In genomic region chr17:58079300-58080033, GRCh38 we compare ENCODE assay signal across 26 cellular contexts. TPM values are rescaled to one million over a fixed set of nuclear protein-coding genes. Genes with fewer than 3 reads are reported as not detected.
DNase-seq lines count a peak whose midpoint lies in the region; ATAC-seq, FAIRE-seq and TF ChIP-seq lines count a peak whose summit lies in the region.
"Had no signal": no experiment of that assay in that cellular context is flagged by ENCODE, and none has a peak within 500 bp of the region (broad histone marks: within the 10 kb centered on the region; RNA-seq: fewer than 3 reads in every experiment).

No MANE protein-coding gene starts in this region.

- peaks cover 5% of the 10 kb centered on the region for H4K20me1 ChIP-seq in K562 (replicated peaks; ENCODE audit: control insufficient read depth, insufficient read depth, low read length)

- no peaks in the 10 kb centered on the region for H3K27me3 ChIP-seq in K562 (ENCODE audit: control insufficient read depth in 2 of 2, insufficient read depth in 2 of 2, low read length in 2 of 2)
- H3K27me3 ChIP-seq in naive thymus-derived CD4-positive, alpha-beta T cell (ENCODE audit: control insufficient read depth in 2 of 2, insufficient read depth in 2 of 2, low read length in 2 of 2): no peaks in the 10 kb centered on the region
- H3K27me3 ChIP-seq: BLaER1 treated with 17β-estradiol and CSF1 and Interleukin-3, amounts not matched to agents 10 nM and 100 nM; SJCRH30 had no signal

- H3K9me1 ChIP-seq in K562 (ENCODE audit: control insufficient read depth, insufficient read depth, low read length): peaks cover 4% of the 10 kb centered on the region

- peak overlapping the region; percentile 26; the same call in 1 of the 2 replicates for H3K4me2 ChIP-seq in K562 (ENCODE audit: insufficient read depth, low read length)
- H3K4me2 ChIP-seq: A549; BLaER1 treated with 17β-estradiol and CSF1 and Interleukin-3, amounts not matched to agents 10 nM and 100 nM had no signal

- H3K36me3 ChIP-seq in K562 (ENCODE audit: control insufficient read depth, insufficient read depth, low read length): 0 out of 3 replicates have a peak, but pooled peaks cover under 1% of the 10 kb centered on the region
- H3K36me3 ChIP-seq in naive thymus-derived CD4-positive, alpha-beta T cell (ENCODE audit: control insufficient read depth in 2 of 3, insufficient read depth in 3 of 3, low read length in 3 of 3): peaks cover 0 to 7% (median 0%) of the 10 kb centered on the region in 3 experiments
- H3K36me3 ChIP-seq: BLaER1 treated with 17β-estradiol and CSF1 and Interleukin-3, amounts not matched to agents 10 nM and 100 nM; SJCRH30 had no signal

- no peak overlapping the region for H3K27ac ChIP-seq in K562 (ENCODE audit: extremely low read depth, low read depth, low read length)
- H3K27ac ChIP-seq in naive thymus-derived CD4-positive, alpha-beta T cell (ENCODE audit: low read depth, low read length): no peak overlapping the region
- H3K27ac ChIP-seq: A549; BLaER1 treated with 17β-estradiol and CSF1 and Interleukin-3, amounts not matched to agents 10 nM and 100 nM; GM23248; SJCRH30 had no signal

- no peak overlapping the region for H3K4me3 ChIP-seq in K562
- no peak overlapping the region for H3K4me3 ChIP-seq in naive thymus-derived CD4-positive, alpha-beta T cell (ENCODE audit: low read length)
- H3K4me3 ChIP-seq: A549; BLaER1 treated with 17β-estradiol and CSF1 and Interleukin-3, amounts not matched to agents 10 nM and 100 nM; GM23248; SJCRH30 had no signal

- in situ Hi-C loops in K562 (cut with MboI): no loop called here

- H3K9me3 ChIP-seq in K562 (replicated peaks; ENCODE audit: control insufficient read depth, insufficient read depth, low read depth, low read length): no peaks in the 10 kb centered on the region
- H3K9me3 ChIP-seq in naive thymus-derived CD4-positive, alpha-beta T cell (ENCODE audit: control insufficient read depth in 2 of 3, low read length in 3 of 3): no peaks in the 10 kb centered on the region
- H3K9me3 ChIP-seq: A549; BLaER1 treated with 17β-estradiol and CSF1 and Interleukin-3, amounts not matched to agents 10 nM and 100 nM; SJCRH30 had no signal

- no peak for TF ChIP-seq EP300 in K562 (IDR thresholded peaks at IDR 0.05; ENCODE audit: low read length)

- H3K4me1 Mint-ChIP-seq in progenitor cell of endocrine pancreas (ENCODE audit: low read depth): peaks cover 15% of the 10 kb centered on the region
- H3K4me1 Mint-ChIP-seq in naive thymus-derived CD4-positive, alpha-beta T cell: peaks cover 0 to 7% (median 0%) of the 10 kb centered on the region in 7 donors

- TF ChIP-seq POLR2A in K562 (conservative IDR thresholded peaks at IDR 0.05): no peak

- H3K36me3 Mint-ChIP-seq in progenitor cell of endocrine pancreas (ENCODE audit: insufficient read depth): no peaks in the 10 kb centered on the region
- H3K36me3 Mint-ChIP-seq in naive thymus-derived CD4-positive, alpha-beta T cell: no peaks in the 10 kb centered on the region
- H3K36me3 Mint-ChIP-seq: IgD-negative memory B cell had no signal

- peaks cover 6% of the 10 kb centered on the region for H3K27me3 Mint-ChIP-seq in progenitor cell of endocrine pancreas
- peaks cover 0 to 57% (median 0%) of the 10 kb centered on the region in 5 donors for H3K27me3 Mint-ChIP-seq in naive thymus-derived CD4-positive, alpha-beta T cell

- H3K79me2 ChIP-seq in K562 (ENCODE audit: control insufficient read depth, insufficient read depth, low read length): peaks cover 12% of the 10 kb centered on the region

- no peak for TF ChIP-seq RAD21 in K562 (CRISPR knock-in tag; conservative IDR thresholded peaks at IDR 0.05 in 1 of 2, IDR thresholded peaks at IDR 0.05 in 1 of 2)

- FAIRE-seq in HTR-8/SVneo (lab: Jason Lieb, UNC): peak; percentile 81
- peak; percentile 19 for FAIRE-seq in K562 (lab: Jason Lieb, UNC)
- FAIRE-seq: A549 had no signal

- no peaks in the 10 kb centered on the region for H3K9me3 Mint-ChIP-seq in progenitor cell of endocrine pancreas (ENCODE audit: low read depth)
- H3K9me3 Mint-ChIP-seq in naive thymus-derived CD4-positive, alpha-beta T cell: no peaks in the 10 kb centered on the region
- H3K9me3 Mint-ChIP-seq: CD4-positive, alpha-beta memory T cell; IgD-negative memory B cell had no signal

- H3K4me3 Mint-ChIP-seq in progenitor cell of endocrine pancreas (ENCODE audit: low read depth): no peak overlapping the region
- no peak overlapping the region for H3K4me3 Mint-ChIP-seq in naive thymus-derived CD4-positive, alpha-beta T cell
- H3K4me3 Mint-ChIP-seq: CD4-positive, alpha-beta memory T cell had no signal

- H3K4me1 ChIP-seq in K562 (replicated peaks in 1 of 2; ENCODE audit: control insufficient read depth in 2 of 2, insufficient read depth in 2 of 2, low read length in 2 of 2): peaks cover 21 to 43% of the 10 kb centered on the region in 2 experiments
- H3K4me1 ChIP-seq in naive thymus-derived CD4-positive, alpha-beta T cell (ENCODE audit: control insufficient read depth in 2 of 2, insufficient read depth in 2 of 2, low read length in 2 of 2): peaks cover 5 to 6% of the 10 kb centered on the region in 2 donors

- TF ChIP-seq CTCF in K562 (IDR thresholded peaks at IDR 0.05 in 2 of 3, conservative IDR thresholded peaks at IDR 0.05 in 1 of 3; ENCODE audit: insufficient read depth in 2 of 3, low read depth in 1 of 3, low read length in 3 of 3): no peak
- TF ChIP-seq CTCF in progenitor cell of endocrine pancreas (IDR thresholded peaks at IDR 0.05; ENCODE audit: unreplicated experiment): no peak

- H2AFZ ChIP-seq in K562 (ENCODE audit: low read depth, low read length): peak overlapping the region; percentile 61
- H2AFZ ChIP-seq: GM23248 had no signal

- DNase-seq in HTR-8/SVneo (ENCODE audit: insufficient read length, low spot score) (no peak), K562 (ENCODE audit: extremely low read depth in 1 of 4, low spot score in 3 of 4) (no peak), islet precursor cell (peak; percentile 42), progenitor cell of endocrine pancreas (ENCODE audit: low spot score, unreplicated experiment) (no peak), hippocampal formation (lab: John Stamatoyannopoulos, UW) (no peak), NCI-H2081 (lab: John Stamatoyannopoulos, UW) (no peak)
- DNase-seq in naive thymus-derived CD4-positive, alpha-beta T cell: no peak
- DNase-seq: AML-193; CD4-positive, alpha-beta memory T cell; COR-L47; DMS53; GM23248; H7; NCI-H1092 treated with DMSO at 0.1 percent for 48 hours; NCI-H1436; NCI-H187 treated with DMSO at 0.1 percent for 48 hours; NCI-H2107; NCI-H446; NCI-H524 treated with DMSO at 0.1 percent for 48 hours; NCI-H774; SJCRH30 had no signal

- WGBS in K562 (ENCODE audit: insufficient coverage, low coverage, missing lambda C conversion rate): 33% methylated on average over 6 of the region's 6 CpGs

- intact Hi-C loops in K562 (cut with micrococcal nuclease): no loop called here
- intact Hi-C loops in naive thymus-derived CD4-positive, alpha-beta T cell (cut with micrococcal nuclease): loop anchor here (5.0 to 10.0 kb wide), 4 partner anchors 258 to 995 kb away; partner anchors contain the start of genes AKAP1 (in 1 of the 2) and MSI2 (in 1 of the 2)

- CTCF ChIA-PET in K562 (lab: Yijun Ruan, JAX; ENCODE audit: low intra/inter-chr PET ratio): no interaction called here
- CTCF ChIA-PET in naive thymus-derived CD4-positive, alpha-beta T cell (lab: Charles Lee): no interaction called here

- no peak for ATAC-seq in K562
- no peak for ATAC-seq in naive thymus-derived CD4-positive, alpha-beta T cell
- ATAC-seq: A549, Right ventricle myocardium inferior, SK-N-SH treated with all-trans-retinoic acid at 6 μM for 48 hours had no signal

- H3K27ac Mint-ChIP-seq in progenitor cell of endocrine pancreas: peak overlapping the region; percentile 2
- no peak overlapping the region for H3K27ac Mint-ChIP-seq in naive thymus-derived CD4-positive, alpha-beta T cell

- no TSS peak for BruUV-seq in K562 (replicated peaks; lab: Mats Ljungman, UMichigan)

- POLR2A ChIA-PET in K562 (lab: Yijun Ruan, JAX): interaction anchor here (1.2 to 1.3 kb wide), 2 partner anchors 8 to 72 kb away, joined by 4 read pairs; partner anchors contain the start of gene SRSF1
- POLR2A ChIA-PET in naive thymus-derived CD4-positive, alpha-beta T cell (lab: Charles Lee): interaction anchor here (0.7 kb wide), 1 partner anchor 129 kb away, joined by 3 read pairs; no protein-coding TSS in a partner anchor

- no peak overlapping the region; a peak in 1 of 4 replicates for H3K9ac ChIP-seq in K562 (ENCODE audit: insufficient read depth in 1 of 2, low read depth in 2 of 2, low read length in 2 of 2)
- H3K9ac ChIP-seq: BLaER1 treated with 17β-estradiol and CSF1 and Interleukin-3, amounts not matched to agents 10 nM and 100 nM; GM23248 had no signal

TF ChIP-seq in K562, 482 proteins besides CTCF, POLR2A, EP300 and RAD21 (continues in another document):
- TF ChIP-seq CBFB (CRISPR knock-in tag; IDR thresholded peaks at IDR 0.05): no peak

RNA-seq across cellular contexts. Expression of gene DYNLL2, which starts 3.8 kb away (rescaled TPM):
- total RNA-seq in K562 (2011; cell fraction: chromatin; rRNA removed; ENCODE audit: low replicate concordance): 14.2 and 14.6 TPM in 2 replicates
- 8.4 and 9.3 TPM in 2 replicates for total RNA-seq in K562 (2011; cell fraction: nucleolus; rRNA removed)
- 17.1 and 28.1 TPM in 2 replicates for total RNA-seq in K562 (2011; cell fraction: nucleoplasm; rRNA removed)
- total RNA-seq in K562 (2014; rRNA removed) (13.0 and 17.2 TPM in 2 replicates), K562 (2014; rRNA removed; fragmentation: Illumina TruSeq; extraction: Trizol) (12.8 and 15.0 TPM in 2 replicates), K562 (2015; rRNA removed; fragmentation: Illumina TruSeq; extraction: Trizol) (11.2 and 11.9 TPM in 2 replicates), K562 (2021) (19.1 and 24.5 TPM in 2 replicates), progenitor cell of endocrine pancreas (50.9 and 51.6 TPM in 2 replicates)
- polyA plus RNA-seq in K562 (2011; rRNA removed) (12.2 and 18.4 TPM in 2 replicates), K562 (2014; fragmentation: Illumina TruSeq; extraction: Trizol) (23.8 and 26.0 TPM in 2 replicates), K562 (2014; fragmentation: Nextera tagmentation; extraction: Ambion mirVana) (1 to 10 TPM; 1.8 to 2.3 TPM), K562 (2014; rRNA removed) (19.9 and 22.6 TPM in 2 replicates)
- 11.2 and 12.5 TPM in 2 replicates for polyA plus RNA-seq in K562 (2011; cell fraction: cytosol; rRNA removed)
- polyA plus RNA-seq in K562 (2011; cell fraction: nucleus; rRNA removed): 8.7 and 10.1 TPM in 2 replicates
- 19.5 and 41.0 TPM in 2 replicates for polyA plus RNA-seq in K562 (2012)
- 16.5 and 19.5 TPM in 2 replicates for polyA minus RNA-seq in K562 (2011; rRNA and poly(A)+ RNA removed)
- polyA minus RNA-seq in K562 (2011; cell fraction: cytosol; rRNA and poly(A)+ RNA removed): 5.9 and 10.6 TPM in 2 replicates
- 5.9 and 9.1 TPM in 2 replicates for polyA minus RNA-seq in K562 (2011; cell fraction: nucleus; rRNA and poly(A)+ RNA removed)
- 10 to 100 TPM; 30.1 to 39.1 (median 35.1) TPM for total RNA-seq in naive thymus-derived CD4-positive, alpha-beta T cell
- polyA plus RNA-seq in naive thymus-derived CD4-positive, alpha-beta T cell: 1 to 10 TPM in 1 of 2 donors, under 1 TPM in 1; 0.55 to 1.6 TPM
